Comparison of ENCODE assay signal across 1 cellular context in genomic region chr10:121157998-121158397, GRCh38.
TF ChIP-seq lines count a peak whose summit lies in the region.

No MANE protein-coding gene starts in this region.

TF ChIP-seq in HepG2, 621 proteins besides CTCF, POLR2A, EP300 and RAD21 (continued from another document):
- TF ChIP-seq ZFP62 (CRISPR knock-in tag; IDR thresholded peaks at IDR 0.05) (no peak), ESRRA (CRISPR knock-in tag; IDR thresholded peaks at IDR 0.05; ENCODE audit: low read depth) (no peak), ZFP36 (IDR thresholded peaks at IDR 0.05; ENCODE audit: borderline replicate concordance, low read depth, low read length, partially characterized antibody) (no peak), HNF4A (CRISPR knock-in tag; IDR thresholded peaks at IDR 0.05) (no peak)
TF ChIP-seq in HepG2: peak in this region for 0.
